17 cellular contexts compared by ENCODE assay signal in genomic region chr6:51868591-51869355, GRCh38.
"Had no signal": no experiment of that assay in that cellular context is flagged by ENCODE, and none has a peak within 500 bp of the region (broad histone marks: within the 10 kb centered on the region; RNA-seq: fewer than 3 reads in every experiment).

No MANE protein-coding gene starts in this region.

- H3K36me3 ChIP-seq: breast epithelium, heart left ventricle, prostate gland, right lobe of liver, spleen, WERI-Rb-1 had no signal

- DNase-seq: activated CD4-positive, alpha-beta T cell treated with anti-CD3 and anti-CD28 coated beads for 36 hours; activated CD8-positive, alpha-beta memory T cell treated with anti-CD3 and anti-CD28 coated beads, Interleukin-2, amount 50 U/mL, for 48 hours; activated CD8-positive, alpha-beta T cell treated with anti-CD3 and anti-CD28 coated beads, Interleukin-2, amount 10 ng/mL, durations not matched to agents 7 days and 5 days; activated naive CD8-positive, alpha-beta T cell treated with anti-CD3 and anti-CD28 coated beads, Interleukin-2, amount 10 ng/mL, durations not matched to agents 7 days and 5 days; anterior cingulate cortex; heart left ventricle; nephron progenitor cell; right lobe of liver; spleen; stimulated activated CD4-positive, alpha-beta T cell treated with anti-CD3 and anti-CD28 coated beads, Interleukin-1b, Interleukin-23, amount 100 ng/mL, for 48 hours; stimulated activated naive B cell treated with anti-CD40 and anti-IgM and Interleukin-4, amounts not matched to agents 10 μg/mL and 1 μg/mL and 100 μg/mL, for 72 hours; trophoblast cell; WERI-Rb-1 had no signal

- H3K9me3 ChIP-seq: breast epithelium, heart left ventricle, prostate gland, right lobe of liver, spleen had no signal

- H3K27me3 ChIP-seq: breast epithelium, right lobe of liver had no signal

- H3K27ac ChIP-seq: breast epithelium, heart left ventricle, prostate gland, right lobe of liver, spleen, WERI-Rb-1 had no signal

- ATAC-seq: activated CD4-positive, alpha-beta T cell treated with anti-CD3 and anti-CD28 coated beads for 36 hours; activated CD8-positive, alpha-beta T cell treated with anti-CD3 and anti-CD28 coated beads, Interleukin-2, amount 10 ng/mL, durations not matched to agents 7 days and 5 days; heart left ventricle had no signal

- H3K4me1 ChIP-seq: breast epithelium, heart left ventricle, prostate gland, right lobe of liver, spleen had no signal

- FAIRE-seq: endometrium, frontal cortex had no signal

- H3K4me3 ChIP-seq: breast epithelium, heart left ventricle, prostate gland, right lobe of liver, spleen had no signal
